Comparison of ENCODE assay signal across 8 cellular contexts in genomic region chr10:70925377-70926214, GRCh38. TPM values are rescaled to one million over a fixed set of nuclear protein-coding genes. Genes with fewer than 3 reads are reported as not detected.
DNase-seq lines count a peak whose midpoint lies in the region; ATAC-seq, FAIRE-seq and TF ChIP-seq lines count a peak whose summit lies in the region.

No MANE protein-coding gene starts in this region.

- ATAC-seq in heart left ventricle (peak; percentile 66 to 85 (median 76)), GM21360 (IDR thresholded peaks at IDR 0.05; ENCODE audit: unreplicated experiment) (no peak), HG03135 (IDR thresholded peaks at IDR 0.05; ENCODE audit: unreplicated experiment) (no peak)

- intact Hi-C loops in heart left ventricle (cut with DNase I): loop anchor here (1.0 to 10.0 kb wide), 11 partner anchors 137 to 362 kb away; no protein-coding TSS in a partner anchor

- no peaks in the 10 kb centered on the region for H3K36me3 ChIP-seq in heart left ventricle

- TF ChIP-seq POLR2A in heart left ventricle (IDR thresholded peaks at IDR 0.05): no peak

- no peak overlapping the region for H3K4me3 ChIP-seq in heart left ventricle

- no peaks in the 10 kb centered on the region for H3K9me3 ChIP-seq in heart left ventricle

- peak overlapping the region in 3 of 12 donors; percentile 12 to 36 (median 19) for H3K27ac ChIP-seq in heart left ventricle

- TF ChIP-seq CTCF in heart left ventricle (IDR thresholded peaks at IDR 0.05): peak; percentile 87 to 99 (median 96)

- peaks cover 0 to 4% (median 0%) of the 10 kb centered on the region in 9 donors for H3K27me3 ChIP-seq in heart left ventricle

- no peak for FAIRE-seq in RCC 7860 (lab: Jason Lieb, UNC)

- WGBS in heart left ventricle, 4 donors: 24 to 27% (median 25%) methylated on average over 20 to 22 of the region's 22 CpGs

- H3K4me1 ChIP-seq in heart left ventricle: peaks cover 0 to 11% (median 0%) of the 10 kb centered on the region in 12 donors

- DNase-seq in SKM-1 treated with dmso at 0.1 percent for 144 hours (lab: John Stamatoyannopoulos, UW; ENCODE audit: unreplicated experiment): peak; percentile 18
- DNase-seq in SKM-1 (lab: John Stamatoyannopoulos, UW; ENCODE audit: unreplicated experiment): no peak
- DNase-seq in RCC 7860 (ENCODE audit: low spot score): peak; percentile 6
- DNase-seq in activated gamma-delta T cell treated with Interleukin-2 at 50 U/mL for 16 hours: peak; percentile 44
- DNase-seq in heart left ventricle: peak in 2 of 5 donors; percentile 44 to 61
- DNase-seq in retina: peak; percentile 84

RNA-seq across cellular contexts. Expression of gene PCBD1, which starts 37.2 kb away (rescaled TPM):
- total RNA-seq in heart left ventricle: 100 to 1,000 TPM; 112 to 189 (median 144) TPM
- polyA plus RNA-seq in heart left ventricle: 100 to 1,000 TPM; 103 to 177 TPM

Comparison
In these comparisons a context has a peak if more than half of its experiments do, and no peak if none do; other contexts are left out.
1. ATAC-seq: peak in heart left ventricle (4 of 4); none in GM21360 (single experiment) and HG03135 (single experiment).